Comparison of ENCODE assay signal across 21 cellular contexts in the genomic region with DNA sequence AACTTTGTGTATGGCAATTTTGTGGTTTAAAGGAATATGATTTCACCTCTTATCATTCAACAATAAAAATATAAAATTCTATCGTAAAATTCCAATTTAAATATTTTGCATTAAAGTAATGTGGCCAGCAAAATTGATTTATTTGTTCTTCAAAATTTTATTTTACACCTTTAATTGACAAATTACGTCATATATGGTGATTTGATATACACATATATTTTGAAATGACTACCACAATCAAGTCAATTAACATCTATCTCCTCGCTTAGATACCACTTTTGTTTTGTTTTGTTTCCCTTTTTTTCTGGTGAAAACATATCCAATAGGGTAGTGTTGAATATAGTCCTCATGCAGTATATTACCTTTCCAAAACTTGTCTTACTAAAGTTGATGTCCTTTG.
DNase-seq lines count a peak whose midpoint lies in the region; ATAC-seq, FAIRE-seq and TF ChIP-seq lines count a peak whose summit lies in the region.
"Had no signal": no experiment of that assay in that cellular context is flagged by ENCODE, and none has a peak within 500 bp of the region (broad histone marks: within the 10 kb centered on the region; RNA-seq: fewer than 3 reads in every experiment).

No MANE protein-coding gene starts in this region.

- TF ChIP-seq CTCF in HEK293 (tag by site-specific recombination; IDR thresholded peaks at IDR 0.05) (no peak), GM12878 (IDR thresholded peaks at IDR 0.05 in 2 of 3, conservative IDR thresholded peaks at IDR 0.05 in 1 of 3; ENCODE audit: control insufficient read depth in 2 of 3, extremely low read depth in 1 of 3, insufficient read depth in 1 of 3, low read depth in 3 of 3, low read length in 3 of 3) (no peak), osteoblast (IDR thresholded peaks at IDR 0.05; ENCODE audit: extremely low read depth, low read depth, low read length) (no peak), Caco-2 (IDR thresholded peaks at IDR 0.05; ENCODE audit: insufficient read depth in 1 of 2, low read depth in 1 of 2, low read length in 1 of 2, severe bottlenecking in 1 of 2, unreplicated experiment in 1 of 2) (no peak)

- H3K9ac ChIP-seq in GM12878 (ENCODE audit: control insufficient read depth, insufficient read depth, low read length): no peak overlapping the region
- H3K9ac ChIP-seq: BLaER1 had no signal

- peaks cover 30% of the 10 kb centered on the region for H3K9me3 Mint-ChIP-seq in Caco-2 (ENCODE audit: unreplicated experiment)
- H3K9me3 Mint-ChIP-seq in activated naive CD8-positive, alpha-beta T cell treated with anti-CD3 and anti-CD28 coated beads for 36 hours: peaks cover 4% of the 10 kb centered on the region

- no peaks in the 10 kb centered on the region for H3K27me3 ChIP-seq in GM12878 (replicated peaks in 1 of 2; ENCODE audit: control insufficient read depth in 2 of 2, insufficient read depth in 2 of 2, low read length in 1 of 2)
- no peaks in the 10 kb centered on the region for H3K27me3 ChIP-seq in osteoblast (ENCODE audit: insufficient read depth, low read length)
- no peaks in the 10 kb centered on the region for H3K27me3 ChIP-seq in Caco-2 (replicated peaks; ENCODE audit: control insufficient read depth, insufficient read depth, low read length)
- H3K27me3 ChIP-seq: BE2C, BLaER1 had no signal

- POLR2A ChIA-PET in HEK293 (lab: Yijun Ruan, JAX): no interaction called here
- POLR2A ChIA-PET in GM12878 (lab: Charles Lee): interaction anchor here (0.5 kb wide), 1 partner anchor 13 kb away, joined by 4 read pairs; no protein-coding TSS in a partner anchor
- POLR2A ChIA-PET in Caco-2 (lab: Charles Lee): no interaction called here

- 13% methylated on average over 3 of the region's 3 CpGs for WGBS in GM12878 (ENCODE audit: insufficient coverage, insufficient replicate concordance, low lambda C conversion rate, missing lambda C conversion rate)

- H3K4me2 ChIP-seq in GM12878 (ENCODE audit: control insufficient read depth, insufficient read depth) (no peak overlapping the region), osteoblast (ENCODE audit: insufficient read depth, low read length) (no peak overlapping the region)
- H3K4me2 ChIP-seq: BLaER1 had no signal

- no peak for ATAC-seq in GM12878

- H3K79me2 ChIP-seq in GM12878 (ENCODE audit: control insufficient read depth, insufficient read depth, low read length) (no peaks in the 10 kb centered on the region), osteoblast (ENCODE audit: insufficient read depth, low read length) (no peaks in the 10 kb centered on the region)

- H3K4me3 Mint-ChIP-seq in Caco-2 (ENCODE audit: unreplicated experiment): no peak overlapping the region
- no peak overlapping the region for H3K4me3 Mint-ChIP-seq in activated naive CD8-positive, alpha-beta T cell treated with anti-CD3 and anti-CD28 coated beads for 36 hours
- H3K4me3 Mint-ChIP-seq: CD14-positive monocyte; CD4-positive, alpha-beta memory T cell; CD4-positive, CD25-positive, alpha-beta regulatory T cell; CD8-positive, alpha-beta memory T cell had no signal

- H3K4me1 Mint-ChIP-seq in Caco-2 (ENCODE audit: low read depth, unreplicated experiment): no peaks in the 10 kb centered on the region
- H3K4me1 Mint-ChIP-seq in activated naive CD8-positive, alpha-beta T cell treated with anti-CD3 and anti-CD28 coated beads for 36 hours: no peaks in the 10 kb centered on the region
- H3K4me1 Mint-ChIP-seq: CD14-positive monocyte; CD4-positive, alpha-beta memory T cell; CD4-positive, CD25-positive, alpha-beta regulatory T cell; CD8-positive, alpha-beta memory T cell had no signal

- no peak for TF ChIP-seq POLR2A in GM12878 (IDR thresholded peaks at IDR 0.05; ENCODE audit: low read depth, low read length)

- DNase-seq in GM12878 (ENCODE audit: low read depth, low spot score) (no peak), osteoblast (ENCODE audit: insufficient read length, low spot score, missing footprints) (peak; percentile 32), Caco-2 (no peak)
- no peak for DNase-seq in activated naive CD8-positive, alpha-beta T cell treated with anti-CD3 and anti-CD28 coated beads for 36 hours
- DNase-seq: 8988T; ACHN; BE2C; C1 segment of cervical spinal cord; Calu3; CD4-positive, alpha-beta memory T cell; CD4-positive, CD25-positive, alpha-beta regulatory T cell; CD8-positive, alpha-beta memory T cell; COR-L47; DMS79 treated with DMSO at 0.1 percent for 48 hours; GF-D8 had no signal

- H3K27ac Mint-ChIP-seq in Caco-2 (ENCODE audit: unreplicated experiment): no peak overlapping the region
- H3K27ac Mint-ChIP-seq in activated naive CD8-positive, alpha-beta T cell treated with anti-CD3 and anti-CD28 coated beads for 36 hours: no peak overlapping the region
- H3K27ac Mint-ChIP-seq: CD14-positive monocyte; CD4-positive, alpha-beta memory T cell; CD4-positive, CD25-positive, alpha-beta regulatory T cell; CD8-positive, alpha-beta memory T cell had no signal

- H3K36me3 ChIP-seq in HEK293 (ENCODE audit: control insufficient read depth in 2 of 2, insufficient read depth in 1 of 2, low read length in 2 of 2): no peaks in the 10 kb centered on the region
- no peaks in the 10 kb centered on the region for H3K36me3 ChIP-seq in GM12878 (ENCODE audit: control insufficient read depth in 2 of 2, insufficient read depth in 2 of 2, low read length in 1 of 2)
- H3K36me3 ChIP-seq in osteoblast (ENCODE audit: insufficient read depth, low read length): no peaks in the 10 kb centered on the region
- H3K36me3 ChIP-seq in Caco-2 (ENCODE audit: control insufficient read depth, insufficient read depth, low read length): no peaks in the 10 kb centered on the region
- H3K36me3 ChIP-seq: BE2C, BLaER1 had no signal

- H4K20me1 ChIP-seq in GM12878 (ENCODE audit: control insufficient read depth, insufficient read depth) (no peaks in the 10 kb centered on the region), osteoblast (ENCODE audit: insufficient read depth, low read length) (no peaks in the 10 kb centered on the region)
- H4K20me1 ChIP-seq: BLaER1 had no signal

- no peak for TF ChIP-seq RAD21 in GM12878 (IDR thresholded peaks at IDR 0.05; ENCODE audit: insufficient read depth, low read depth, low read length)

- no peaks in the 10 kb centered on the region for H3K9me3 ChIP-seq in HEK293 (ENCODE audit: control insufficient read depth, insufficient read depth, low read depth, low read length)
- H3K9me3 ChIP-seq in GM12878 (replicated peaks; ENCODE audit: control insufficient read depth, insufficient read depth, low read length): no peaks in the 10 kb centered on the region
- no peaks in the 10 kb centered on the region for H3K9me3 ChIP-seq in osteoblast (ENCODE audit: low read depth, low read length)
- H3K9me3 ChIP-seq in Caco-2: no peaks in the 10 kb centered on the region
- H3K9me3 ChIP-seq: BE2C had no signal

- FAIRE-seq in GM12878 (lab: Jason Lieb, UNC): no peak
- FAIRE-seq: G401.6, GM12892, GM18507 had no signal

- CTCF ChIA-PET in HEK293 (lab: Yijun Ruan, JAX): no interaction called here
- CTCF ChIA-PET in GM12878 (lab: Yijun Ruan, JAX): no interaction called here
- CTCF ChIA-PET in Caco-2 (lab: Charles Lee): no interaction called here

- no peak overlapping the region for H3K4me3 ChIP-seq in HEK293 (ENCODE audit: low read depth, low read length)
- H3K4me3 ChIP-seq in GM12878: no peak overlapping the region
- H3K4me3 ChIP-seq in osteoblast (ENCODE audit: insufficient read depth, low read length): no peak overlapping the region
- H3K4me3 ChIP-seq in Caco-2 (ENCODE audit: low read depth, low read length): no peak overlapping the region
- H3K4me3 ChIP-seq: BLaER1 had no signal

- no peak for TF ChIP-seq EP300 in GM12878 (IDR thresholded peaks at IDR 0.05; ENCODE audit: borderline replicate concordance in 1 of 2, control insufficient read depth in 1 of 2, low read depth in 2 of 2, low read length in 2 of 2)

- in situ Hi-C loops in GM12878 (cut with MboI): no loop called here

- no peak overlapping the region for H2AFZ ChIP-seq in GM12878 (ENCODE audit: control insufficient read depth, low read depth, low read length)
- H2AFZ ChIP-seq in osteoblast (ENCODE audit: low read length): no peak overlapping the region

- intact Hi-C loops in GM12878 (cut with micrococcal nuclease; ENCODE audit: unreplicated experiment) (no loop called here), Caco-2 (cut with micrococcal nuclease; ENCODE audit: unreplicated experiment) (no loop called here)

- H3K27me3 Mint-ChIP-seq in Caco-2 (ENCODE audit: insufficient read depth, unreplicated experiment): no peaks in the 10 kb centered on the region
- no peaks in the 10 kb centered on the region for H3K27me3 Mint-ChIP-seq in activated naive CD8-positive, alpha-beta T cell treated with anti-CD3 and anti-CD28 coated beads for 36 hours
- H3K27me3 Mint-ChIP-seq: CD4-positive, alpha-beta memory T cell; CD4-positive, CD25-positive, alpha-beta regulatory T cell; CD8-positive, alpha-beta memory T cell had no signal

- H3K27ac ChIP-seq in HEK293 (ENCODE audit: extremely low read depth, low read depth, low read length) (no peak overlapping the region), GM12878 (ENCODE audit: control insufficient read depth, insufficient read depth) (no peak overlapping the region), osteoblast (ENCODE audit: low read depth, low read length) (no peak overlapping the region)
- H3K27ac ChIP-seq: BLaER1 had no signal

- RAD21 ChIA-PET in GM12878 (lab: Charles Lee; ENCODE audit: unreplicated experiment): no interaction called here

- no TSS peak for BruUV-seq in GM12878 (replicated peaks; lab: Mats Ljungman, UMichigan)
- no TSS peak for BruUV-seq in Caco-2 (replicated peaks; lab: Mats Ljungman, UMichigan)

- SMC1A ChIA-PET in GM12878 (lab: Charles Lee; ENCODE audit: uncharacterized antibody, unreplicated experiment): interaction anchor here (1.5 kb wide), 1 partner anchor 12 kb away, joined by 4 read pairs; no protein-coding TSS in a partner anchor

- no peaks in the 10 kb centered on the region for H3K36me3 Mint-ChIP-seq in Caco-2 (ENCODE audit: insufficient read depth, unreplicated experiment)
- no peaks in the 10 kb centered on the region for H3K36me3 Mint-ChIP-seq in activated naive CD8-positive, alpha-beta T cell treated with anti-CD3 and anti-CD28 coated beads for 36 hours
- H3K36me3 Mint-ChIP-seq: CD14-positive monocyte; CD4-positive, alpha-beta memory T cell; CD4-positive, CD25-positive, alpha-beta regulatory T cell; CD8-positive, alpha-beta memory T cell had no signal

- H3K4me1 ChIP-seq in HEK293 (ENCODE audit: control insufficient read depth, insufficient read depth, low read length) (no peaks in the 10 kb centered on the region), GM12878 (ENCODE audit: control insufficient read depth, insufficient read depth, low read length) (no peaks in the 10 kb centered on the region), osteoblast (ENCODE audit: insufficient read depth, low read length) (no peaks in the 10 kb centered on the region), Caco-2 (no peaks in the 10 kb centered on the region)
- H3K4me1 ChIP-seq: BE2C, BLaER1 had no signal

TF ChIP-seq in HEK293, 187 proteins besides CTCF, POLR2A, EP300 and RAD21 (continues in another document):
- no peak for TF ChIP-seq ZNF341 (tag by site-specific recombination; IDR thresholded peaks at IDR 0.05; ENCODE audit: low read depth)

TF ChIP-seq in GM12878, 131 proteins besides CTCF, POLR2A, EP300 and RAD21:
- TF ChIP-seq SIN3A (IDR thresholded peaks at IDR 0.05; ENCODE audit: low read depth, low read length) (no peak), ATF7 (IDR thresholded peaks at IDR 0.05; ENCODE audit: low read depth) (peak; percentile 50)

Comparison
In these comparisons a context has a peak if more than half of its experiments do, and no peak if none do; other contexts are left out.
1. Of the 9 proteins assayed by ChIP-seq in both HEK293 and GM12878: peak only in HEK293: ATF2; only in GM12878: none; in both: none; in neither: 8.